30 cellular contexts compared by ENCODE assay signal in genomic region chr1:240650877-240651276, GRCh38. TPM values are rescaled to one million over a fixed set of nuclear protein-coding genes. Genes with fewer than 3 reads are reported as not detected.
DNase-seq lines count a peak whose midpoint lies in the region; ATAC-seq, FAIRE-seq and TF ChIP-seq lines count a peak whose summit lies in the region.
"Had no signal": no experiment of that assay in that cellular context is flagged by ENCODE, and none has a peak within 500 bp of the region (broad histone marks: within the 10 kb centered on the region; RNA-seq: fewer than 3 reads in every experiment).

No MANE protein-coding gene starts in this region.

- no peak overlapping the region for H3K4me3 ChIP-seq in right lobe of liver
- H3K4me3 ChIP-seq in HepG2 (replicated peaks in 1 of 3; ENCODE audit: insufficient read depth in 1 of 3, low read depth in 2 of 3, low read length in 3 of 3): no peak overlapping the region
- no peak overlapping the region for H3K4me3 ChIP-seq in HEK293 (ENCODE audit: low read depth, low read length)
- H3K4me3 ChIP-seq: BLaER1, GM12878 had no signal

- H3K9ac ChIP-seq in HepG2 (ENCODE audit: insufficient read depth, low read depth, low read length): no peak overlapping the region
- H3K9ac ChIP-seq: BLaER1 had no signal

- no peak overlapping the region for H3K4me3 Mint-ChIP-seq in nephron progenitor cell
- H3K4me3 Mint-ChIP-seq: CD14-positive monocyte; CD4-positive, alpha-beta memory T cell; CD4-positive, CD25-positive, alpha-beta regulatory T cell; CD8-positive, alpha-beta memory T cell had no signal

- POLR2A ChIA-PET in HepG2 (lab: Yijun Ruan, JAX) (no interaction called here), HEK293 (lab: Yijun Ruan, JAX) (no interaction called here)

- H3K4me2 ChIP-seq in HepG2 (ENCODE audit: low read depth, low read length): no peak overlapping the region
- H3K4me2 ChIP-seq: BLaER1 had no signal

- H3K4me1 Mint-ChIP-seq in nephron progenitor cell: peaks cover 22% of the 10 kb centered on the region
- H3K4me1 Mint-ChIP-seq: CD14-positive monocyte; CD4-positive, CD25-positive, alpha-beta regulatory T cell; CD8-positive, alpha-beta memory T cell had no signal

- TF ChIP-seq RAD21 in HepG2 (CRISPR knock-in tag; IDR thresholded peaks at IDR 0.05): no peak

- ATAC-seq in right lobe of liver (no peak), HepG2 (no peak)
- ATAC-seq: GM12878 had no signal

- no peaks in the 10 kb centered on the region for H3K79me2 ChIP-seq in HepG2 (ENCODE audit: insufficient read depth, low read length)

- no peaks in the 10 kb centered on the region for H4K20me1 ChIP-seq in HepG2 (ENCODE audit: insufficient read depth, low read length)
- H4K20me1 ChIP-seq: BLaER1 had no signal

- CTCF ChIA-PET in HepG2 (lab: Yijun Ruan, JAX; ENCODE audit: low intra/inter-chr PET ratio, low total read pairs): no interaction called here
- CTCF ChIA-PET in HEK293 (lab: Yijun Ruan, JAX): interaction anchor here (1.4 kb wide), 1 partner anchor 43 kb away, joined by 4 read pairs; no protein-coding TSS in a partner anchor

- peaks cover 5% of the 10 kb centered on the region for H3K9me3 Mint-ChIP-seq in nephron progenitor cell

- H3K27me3 ChIP-seq in right lobe of liver (no peaks in the 10 kb centered on the region), HepG2 (ENCODE audit: control insufficient read depth in 1 of 2, insufficient read depth in 2 of 2, low read length in 2 of 2) (no peaks in the 10 kb centered on the region)
- H3K27me3 ChIP-seq: BE2C, BLaER1 had no signal

- TF ChIP-seq POLR2A in right lobe of liver (IDR thresholded peaks at IDR 0.05) (no peak), HepG2 (IDR thresholded peaks at IDR 0.05; ENCODE audit: insufficient read depth in 1 of 2, low read depth in 2 of 2, low read length in 2 of 2) (no peak)

- peak overlapping the region; percentile 52 to 95 (median 88) for H3K27ac ChIP-seq in right lobe of liver
- H3K27ac ChIP-seq in HepG2 (ENCODE audit: extremely low read length, insufficient read depth, low read length): no peak overlapping the region
- no peak overlapping the region for H3K27ac ChIP-seq in HEK293 (ENCODE audit: extremely low read depth, low read depth, low read length)
- H3K27ac ChIP-seq: BLaER1 had no signal

- H3K9me3 ChIP-seq in right lobe of liver: no peaks in the 10 kb centered on the region
- no peaks in the 10 kb centered on the region for H3K9me3 ChIP-seq in HepG2 (ENCODE audit: low read length)
- no peaks in the 10 kb centered on the region for H3K9me3 ChIP-seq in HEK293 (ENCODE audit: control insufficient read depth, insufficient read depth, low read depth, low read length)
- H3K9me3 ChIP-seq: BE2C had no signal

- no peaks in the 10 kb centered on the region for H3K36me3 ChIP-seq in right lobe of liver
- no peaks in the 10 kb centered on the region for H3K36me3 ChIP-seq in HepG2 (replicated peaks in 1 of 2; ENCODE audit: control insufficient read depth in 1 of 2, insufficient read depth in 2 of 2, low read length in 2 of 2)
- H3K36me3 ChIP-seq in HEK293 (ENCODE audit: control insufficient read depth in 2 of 2, insufficient read depth in 1 of 2, low read length in 2 of 2): no peaks in the 10 kb centered on the region
- H3K36me3 ChIP-seq: BE2C, BLaER1 had no signal

- in situ Hi-C loops in HepG2 (cut with HindIII; ENCODE audit: extremely low pct_ligation_motif_present, low pct_unique_long_range_greater_than_20kb): no loop called here

- TF ChIP-seq CTCF in right lobe of liver (IDR thresholded peaks at IDR 0.05) (no peak), HepG2 (CRISPR knock-in tag; IDR thresholded peaks at IDR 0.05) (no peak), HEK293 (tag by site-specific recombination; IDR thresholded peaks at IDR 0.05) (no peak), nephron progenitor cell (IDR thresholded peaks at IDR 0.05) (no peak)

- DNase-seq in right lobe of liver: no peak
- DNase-seq in HepG2 (ENCODE audit: low spot score): no peak
- DNase-seq in nephron progenitor cell: no peak
- DNase-seq in retina: no peak
- no peak for DNase-seq in cerebellum (ENCODE audit: low spot score)
- DNase-seq: 8988T; ACHN; BE2C; C1 segment of cervical spinal cord; Calu3; CD4-positive, alpha-beta memory T cell; CD4-positive, CD25-positive, alpha-beta regulatory T cell; CD8-positive, alpha-beta memory T cell; COR-L47; DMS79; DND-41; EL; GDM1 had no signal

- intact Hi-C loops in right lobe of liver (cut with DNase I) (no loop called here), HepG2 (cut with micrococcal nuclease; ENCODE audit: unreplicated experiment) (no loop called here)

- BruUV-seq in HepG2 (replicated peaks; lab: Mats Ljungman, UMichigan): no TSS peak

- H3K27ac Mint-ChIP-seq in nephron progenitor cell: peak overlapping the region; percentile 5
- H3K27ac Mint-ChIP-seq: CD14-positive monocyte; CD4-positive, CD25-positive, alpha-beta regulatory T cell; CD8-positive, alpha-beta memory T cell had no signal

- H3K27me3 Mint-ChIP-seq in nephron progenitor cell (ENCODE audit: low read depth, poor library complexity): no peaks in the 10 kb centered on the region
- H3K27me3 Mint-ChIP-seq: CD4-positive, CD25-positive, alpha-beta regulatory T cell; CD8-positive, alpha-beta memory T cell had no signal

- no peak for FAIRE-seq in HepG2 (lab: Jason Lieb, UNC)
- FAIRE-seq: A204.1, D721Med, GM12878, GM12892, GM18507, GM19239 had no signal

- H2AFZ ChIP-seq in HepG2 (ENCODE audit: low read length): no peak overlapping the region

- no peak for TF ChIP-seq EP300 in HepG2 (IDR thresholded peaks at IDR 0.05; ENCODE audit: low read depth in 2 of 2, low read length in 2 of 2)
- TF ChIP-seq EP300 in HepG2 (CRISPR knock-in tag; IDR thresholded peaks at IDR 0.05; ENCODE audit: borderline replicate concordance): no peak

- peaks cover 0 to 4% (median 2%) of the 10 kb centered on the region in 4 donors for H3K4me1 ChIP-seq in right lobe of liver
- H3K4me1 ChIP-seq in HepG2 (ENCODE audit: insufficient read depth, low read length): no peaks in the 10 kb centered on the region
- H3K4me1 ChIP-seq in HEK293 (ENCODE audit: control insufficient read depth, insufficient read depth, low read length): peaks cover 11% of the 10 kb centered on the region
- H3K4me1 ChIP-seq: BE2C had no signal

- no peaks in the 10 kb centered on the region for H3K36me3 Mint-ChIP-seq in nephron progenitor cell (ENCODE audit: low read depth)
- H3K36me3 Mint-ChIP-seq: CD14-positive monocyte; CD4-positive, alpha-beta memory T cell; CD4-positive, CD25-positive, alpha-beta regulatory T cell; CD8-positive, alpha-beta memory T cell had no signal

TF ChIP-seq in HEK293, 187 proteins besides CTCF, POLR2A, EP300 and RAD21 (continues in another document):
- TF ChIP-seq ZBTB44 (tag by site-specific recombination; IDR thresholded peaks at IDR 0.05) (no peak), ZNF843 (tag by site-specific recombination; IDR thresholded peaks at IDR 0.05) (no peak), ZNF341 (tag by site-specific recombination; IDR thresholded peaks at IDR 0.05; ENCODE audit: low read depth) (no peak), TRIM28 (IDR thresholded peaks at IDR 0.05; ENCODE audit: borderline replicate concordance, low read length) (no peak), PRDM1 (tag by site-specific recombination; IDR thresholded peaks at IDR 0.05) (peak; percentile 94), SP7 (tag by site-specific recombination; IDR thresholded peaks at IDR 0.05) (0 out of 2 replicates have a peak, but pooled peaks have one; percentile 42), ZNF24 (tag by site-specific recombination; IDR thresholded peaks at IDR 0.05) (no peak), ZNF350 (tag by site-specific recombination; IDR thresholded peaks at IDR 0.05) (no peak), YY2 (tag by site-specific recombination; IDR thresholded peaks at IDR 0.05) (no peak), ZNF121 (tag by site-specific recombination; IDR thresholded peaks at IDR 0.05) (no peak), GLIS2 (tag by site-specific recombination; IDR thresholded peaks at IDR 0.05) (no peak), ZNF2 (tag by site-specific recombination; IDR thresholded peaks at IDR 0.05) (no peak)

RNA-seq across cellular contexts. Expression of gene GREM2, which starts 38.9 kb away (rescaled TPM):
- 10 to 100 TPM in 5 of 6 experiments, 1 to 10 TPM in 1; 5.1 to 27.4 (median 12.7) TPM for total RNA-seq in right lobe of liver
- total RNA-seq in HepG2 (2016; rRNA removed; fragmentation: Illumina TruSeq; extraction: Trizol): not detected in 2 replicates
- not detected in 2 replicates for total RNA-seq in HepG2 (2016; cell fraction: cytosol; rRNA removed; fragmentation: Illumina TruSeq; extraction: Trizol; ENCODE audit: low read depth)
- not detected in 2 replicates for total RNA-seq in HepG2 (2016; cell fraction: insoluble cytoplasmic fraction; rRNA removed; fragmentation: Illumina TruSeq; extraction: Trizol)
- not detected in 2 replicates for total RNA-seq in HepG2 (2016; cell fraction: membrane; rRNA removed; fragmentation: Illumina TruSeq; extraction: Trizol)
- total RNA-seq in HepG2 (2016; cell fraction: nucleus; rRNA removed; fragmentation: Illumina TruSeq; extraction: Trizol): not detected in 2 replicates
- 0.07 and 0.10 TPM in 2 replicates for polyA plus RNA-seq in HepG2 (2011; rRNA removed)
- polyA plus RNA-seq in HepG2 (2011; cell fraction: cytosol; rRNA removed): 0.04 and 0.08 TPM in 2 replicates
- polyA plus RNA-seq in HepG2 (2011; cell fraction: nucleus; rRNA removed): 0.03 and 0.12 TPM in 2 replicates
- polyA plus RNA-seq in HepG2 (2012): 0.44 and 2.0 TPM in 2 replicates
- not detected in 2 replicates for polyA plus RNA-seq in HepG2 (2016; cell fraction: cytosol; fragmentation: Illumina TruSeq; extraction: Trizol; ENCODE audit: low read depth)
- not detected in 2 replicates for polyA plus RNA-seq in HepG2 (2016; cell fraction: insoluble cytoplasmic fraction; fragmentation: Illumina TruSeq; extraction: Trizol; ENCODE audit: low read depth)
- polyA plus RNA-seq in HepG2 (2016; cell fraction: membrane; fragmentation: Illumina TruSeq; extraction: Trizol; ENCODE audit: low read depth): not detected in 2 replicates
- polyA plus RNA-seq in HepG2 (2016; cell fraction: nucleus; fragmentation: Illumina TruSeq; extraction: Trizol; ENCODE audit: insufficient read depth, low read depth): not detected in 2 replicates
- 0.06 TPM in 1 of 2 replicates, not detected in the other for polyA minus RNA-seq in HepG2 (2011; rRNA and poly(A)+ RNA removed; ENCODE audit: low replicate concordance)
- polyA minus RNA-seq in HepG2 (2011; cell fraction: cytosol; rRNA and poly(A)+ RNA removed): not detected in 2 replicates
- polyA minus RNA-seq in HepG2 (2011; cell fraction: nucleus; rRNA and poly(A)+ RNA removed): not detected in 2 replicates
- 2.9 TPM for total RNA-seq in cerebellum
- total RNA-seq: A673; Calu3; CD4-positive, CD25-positive, alpha-beta regulatory T cell; CD8-positive, alpha-beta memory T cell; Daoy; G401; GM12878 had no signal
- polyA plus RNA-seq: CD14-positive monocyte; CD4-positive, CD25-positive, alpha-beta regulatory T cell; GM12878 had no signal

Comparison
In these comparisons a context has a peak if more than half of its experiments do, and no peak if none do; other contexts are left out.
1. H3K27ac ChIP-seq: peak in right lobe of liver (3 of 3); none in HepG2 (single experiment) and HEK293 (single experiment).